Comparison of ENCODE assay signal across 1 cellular context in the genomic region with DNA sequence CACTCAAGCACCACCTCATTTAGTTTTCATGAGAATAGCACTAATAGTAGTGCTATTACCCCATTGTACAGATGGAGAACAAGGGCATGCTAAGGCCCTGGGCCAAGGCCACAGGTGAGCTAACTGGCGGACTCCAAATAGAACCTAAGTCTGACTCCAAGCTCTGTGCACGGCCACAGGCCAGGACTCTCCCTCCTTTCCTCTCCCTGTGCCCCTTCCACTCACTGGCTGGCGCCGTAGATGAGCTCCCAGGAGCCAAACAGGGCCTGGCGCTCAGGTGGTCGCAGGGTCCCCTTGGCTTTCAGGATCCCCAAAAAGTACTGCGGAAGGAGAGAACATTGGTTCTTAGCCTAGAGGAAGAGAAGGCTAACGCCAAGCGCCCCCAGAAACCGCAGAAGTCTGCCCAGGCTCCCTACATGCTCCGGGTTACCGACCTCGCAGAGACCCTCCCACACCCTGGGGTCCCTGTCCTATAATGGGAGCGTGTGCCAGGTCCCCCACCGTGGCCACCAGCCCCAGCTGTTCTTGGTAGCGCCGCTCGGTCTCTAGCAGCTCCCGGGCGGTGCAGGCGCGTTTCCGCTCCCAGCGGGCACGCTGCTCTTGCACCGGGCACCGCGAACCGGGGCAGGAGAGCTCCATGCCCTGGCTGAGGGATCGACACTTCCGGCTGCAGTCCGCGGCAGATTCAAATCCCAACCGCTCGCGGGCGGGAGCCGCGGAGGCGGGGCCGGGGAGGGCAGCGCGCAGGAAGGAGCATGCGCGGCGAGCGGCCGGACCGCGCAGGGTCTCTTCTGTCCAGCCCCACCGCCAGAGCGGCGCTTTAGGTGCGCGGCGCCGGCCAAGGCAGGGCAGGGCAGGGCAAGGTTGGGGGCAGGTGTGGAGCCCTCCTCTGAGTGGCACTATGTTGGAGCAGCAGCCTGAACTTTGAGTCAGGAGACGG.
A peak's percentile ranks its signal among the peaks of the same experiment; 100 is the strongest.
TF ChIP-seq lines count a peak whose summit lies in the region.

A gene with protein sequence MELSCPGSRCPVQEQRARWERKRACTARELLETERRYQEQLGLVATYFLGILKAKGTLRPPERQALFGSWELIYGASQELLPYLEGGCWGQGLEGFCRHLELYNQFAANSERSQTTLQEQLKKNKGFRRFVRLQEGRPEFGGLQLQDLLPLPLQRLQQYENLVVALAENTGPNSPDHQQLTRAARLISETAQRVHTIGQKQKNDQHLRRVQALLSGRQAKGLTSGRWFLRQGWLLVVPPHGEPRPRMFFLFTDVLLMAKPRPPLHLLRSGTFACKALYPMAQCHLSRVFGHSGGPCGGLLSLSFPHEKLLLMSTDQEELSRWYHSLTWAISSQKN (minus strand): TSS at position 665 of the 940 bp plus-strand sequence. CDS start 26 bp downstream, at position 639.

TF ChIP-seq in K562, 482 proteins besides CTCF, POLR2A, EP300 and RAD21 (continues in another document):
- TF ChIP-seq, protein P1, sequence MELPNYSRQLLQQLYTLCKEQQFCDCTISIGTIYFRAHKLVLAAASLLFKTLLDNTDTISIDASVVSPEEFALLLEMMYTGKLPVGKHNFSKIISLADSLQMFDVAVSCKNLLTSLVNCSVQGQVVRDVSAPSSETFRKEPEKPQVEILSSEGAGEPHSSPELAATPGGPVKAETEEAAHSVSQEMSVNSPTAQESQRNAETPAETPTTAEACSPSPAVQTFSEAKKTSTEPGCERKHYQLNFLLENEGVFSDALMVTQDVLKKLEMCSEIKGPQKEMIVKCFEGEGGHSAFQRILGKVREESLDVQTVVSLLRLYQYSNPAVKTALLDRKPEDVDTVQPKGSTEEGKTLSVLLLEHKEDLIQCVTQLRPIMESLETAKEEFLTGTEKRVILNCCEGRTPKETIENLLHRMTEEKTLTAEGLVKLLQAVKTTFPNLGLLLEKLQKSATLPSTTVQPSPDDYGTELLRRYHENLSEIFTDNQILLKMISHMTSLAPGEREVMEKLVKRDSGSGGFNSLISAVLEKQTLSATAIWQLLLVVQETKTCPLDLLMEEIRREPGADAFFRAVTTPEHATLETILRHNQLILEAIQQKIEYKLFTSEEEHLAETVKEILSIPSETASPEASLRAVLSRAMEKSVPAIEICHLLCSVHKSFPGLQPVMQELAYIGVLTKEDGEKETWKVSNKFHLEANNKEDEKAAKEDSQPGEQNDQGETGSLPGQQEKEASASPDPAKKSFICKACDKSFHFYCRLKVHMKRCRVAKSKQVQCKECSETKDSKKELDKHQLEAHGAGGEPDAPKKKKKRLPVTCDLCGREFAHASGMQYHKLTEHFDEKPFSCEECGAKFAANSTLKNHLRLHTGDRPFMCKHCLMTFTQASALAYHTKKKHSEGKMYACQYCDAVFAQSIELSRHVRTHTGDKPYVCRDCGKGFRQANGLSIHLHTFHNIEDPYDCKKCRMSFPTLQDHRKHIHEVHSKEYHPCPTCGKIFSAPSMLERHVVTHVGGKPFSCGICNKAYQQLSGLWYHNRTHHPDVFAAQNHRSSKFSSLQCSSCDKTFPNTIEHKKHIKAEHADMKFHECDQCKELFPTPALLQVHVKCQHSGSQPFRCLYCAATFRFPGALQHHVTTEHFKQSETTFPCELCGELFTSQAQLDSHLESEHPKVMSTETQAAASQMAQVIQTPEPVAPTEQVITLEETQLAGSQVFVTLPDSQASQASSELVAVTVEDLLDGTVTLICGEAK (IDR thresholded peaks at IDR 0.05): 0 out of 2 replicates have a peak, but pooled peaks have one; percentile 46
- TF ChIP-seq, protein P1 (CRISPR knock-in tag; IDR thresholded peaks at IDR 0.05): no peak
- TF ChIP-seq CBX1 (IDR thresholded peaks at IDR 0.05; ENCODE audit: low read depth) (peak; percentile 31; the same call in 1 of the 2 replicates), NRF1 (conservative IDR thresholded peaks at IDR 0.05 in 1 of 2, IDR thresholded peaks at IDR 0.05 in 1 of 2) (peak; percentile 92 to 94), YY1 (IDR thresholded peaks at IDR 0.05; ENCODE audit: borderline replicate concordance in 1 of 3, control insufficient read depth in 1 of 3, extremely low read depth in 1 of 3, insufficient read depth in 3 of 3, insufficient read length in 1 of 3, insufficient replicate concordance in 2 of 3, low read depth in 1 of 3, low read length in 2 of 3) (peak in 2 of 3 experiments; percentile 25 to 48), ZFX (CRISPR knock-in tag; IDR thresholded peaks at IDR 0.05) (peak; percentile 52; the same call in 1 of the 2 replicates), FOXM1 (IDR thresholded peaks at IDR 0.05; ENCODE audit: low read depth) (peak; percentile 71), FOXM1 (CRISPR knock-in tag; IDR thresholded peaks at IDR 0.05; ENCODE audit: low read depth) (0 out of 2 replicates have a peak, but pooled peaks have one; percentile 40), CCNT2 (IDR thresholded peaks at IDR 0.05; ENCODE audit: borderline replicate concordance, extremely low read depth, insufficient read length, low read depth, low read length) (peak; percentile 25), GABPA (tag; conservative IDR thresholded peaks at IDR 0.05; ENCODE audit: low read depth) (peak; percentile 87), ETV5 (CRISPR knock-in tag; IDR thresholded peaks at IDR 0.05; ENCODE audit: low read depth) (peak; percentile 80; the same call in 1 of the 2 replicates), TRIM25 (IDR thresholded peaks at IDR 0.05; ENCODE audit: borderline replicate concordance) (no peak), RBBP5 (IDR thresholded peaks at IDR 0.05; ENCODE audit: borderline replicate concordance, insufficient read depth, low read length, poor library complexity, severe bottlenecking) (peak; percentile 65), ZNF695 (CRISPR knock-in tag; IDR thresholded peaks at IDR 0.05) (no peak), E2F8 (IDR thresholded peaks at IDR 0.05; ENCODE audit: low read depth, partially characterized antibody) (peak; percentile 74), SAP30 (IDR thresholded peaks at IDR 0.05; ENCODE audit: borderline replicate concordance, insufficient read depth, low read depth, low read length, poor library complexity, severe bottlenecking) (peak; percentile 68), L3MBTL2 (IDR thresholded peaks at IDR 0.05) (peak; percentile 47), GABPB1 (CRISPR knock-in tag; IDR thresholded peaks at IDR 0.05) (peak; percentile 82), KLF13 (tag; IDR thresholded peaks at IDR 0.05; ENCODE audit: borderline replicate concordance, low read depth) (peak; percentile 31; the same call in 1 of the 2 replicates), ZNF239 (CRISPR knock-in tag; IDR thresholded peaks at IDR 0.05) (no peak), NKRF (IDR thresholded peaks at IDR 0.05; ENCODE audit: borderline replicate concordance) (peak; percentile 80; the same call in 1 of the 2 replicates), ZNF277 (CRISPR knock-in tag; IDR thresholded peaks at IDR 0.05; ENCODE audit: borderline replicate concordance) (no peak)
- TF ChIP-seq, protein P2, sequence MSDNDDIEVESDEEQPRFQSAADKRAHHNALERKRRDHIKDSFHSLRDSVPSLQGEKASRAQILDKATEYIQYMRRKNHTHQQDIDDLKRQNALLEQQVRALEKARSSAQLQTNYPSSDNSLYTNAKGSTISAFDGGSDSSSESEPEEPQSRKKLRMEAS (CRISPR knock-in tag; IDR thresholded peaks at IDR 0.05): peak; percentile 66
- TF ChIP-seq, protein P3, sequence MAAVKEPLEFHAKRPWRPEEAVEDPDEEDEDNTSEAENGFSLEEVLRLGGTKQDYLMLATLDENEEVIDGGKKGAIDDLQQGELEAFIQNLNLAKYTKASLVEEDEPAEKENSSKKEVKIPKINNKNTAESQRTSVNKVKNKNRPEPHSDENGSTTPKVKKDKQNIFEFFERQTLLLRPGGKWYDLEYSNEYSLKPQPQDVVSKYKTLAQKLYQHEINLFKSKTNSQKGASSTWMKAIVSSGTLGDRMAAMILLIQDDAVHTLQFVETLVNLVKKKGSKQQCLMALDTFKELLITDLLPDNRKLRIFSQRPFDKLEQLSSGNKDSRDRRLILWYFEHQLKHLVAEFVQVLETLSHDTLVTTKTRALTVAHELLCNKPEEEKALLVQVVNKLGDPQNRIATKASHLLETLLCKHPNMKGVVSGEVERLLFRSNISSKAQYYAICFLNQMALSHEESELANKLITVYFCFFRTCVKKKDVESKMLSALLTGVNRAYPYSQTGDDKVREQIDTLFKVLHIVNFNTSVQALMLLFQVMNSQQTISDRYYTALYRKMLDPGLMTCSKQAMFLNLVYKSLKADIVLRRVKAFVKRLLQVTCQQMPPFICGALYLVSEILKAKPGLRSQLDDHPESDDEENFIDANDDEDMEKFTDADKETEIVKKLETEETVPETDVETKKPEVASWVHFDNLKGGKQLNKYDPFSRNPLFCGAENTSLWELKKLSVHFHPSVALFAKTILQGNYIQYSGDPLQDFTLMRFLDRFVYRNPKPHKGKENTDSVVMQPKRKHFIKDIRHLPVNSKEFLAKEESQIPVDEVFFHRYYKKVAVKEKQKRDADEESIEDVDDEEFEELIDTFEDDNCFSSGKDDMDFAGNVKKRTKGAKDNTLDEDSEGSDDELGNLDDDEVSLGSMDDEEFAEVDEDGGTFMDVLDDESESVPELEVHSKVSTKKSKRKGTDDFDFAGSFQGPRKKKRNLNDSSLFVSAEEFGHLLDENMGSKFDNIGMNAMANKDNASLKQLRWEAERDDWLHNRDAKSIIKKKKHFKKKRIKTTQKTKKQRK (IDR thresholded peaks at IDR 0.05; ENCODE audit: borderline replicate concordance, low read depth, low read length): no peak
